ENCODE assay signal across 14 cellular contexts in genomic region chr19:30873003-30873402, GRCh38.
DNase-seq lines count a peak whose midpoint lies in the region; ATAC-seq and TF ChIP-seq lines count a peak whose summit lies in the region.
"Had no signal": no experiment of that assay in that cellular context is flagged by ENCODE, and none has a peak within 500 bp of the region (broad histone marks: within the 10 kb centered on the region; RNA-seq: fewer than 3 reads in every experiment).

No MANE protein-coding gene starts in this region.

- no CpG with 5 or more reads among the region's 2 CpGs for WGBS in H9 (ENCODE audit: extremely low coverage, insufficient read length, low lambda C conversion rate)

- H3K27me3 Mint-ChIP-seq in H9 (ENCODE audit: low read depth) (peaks cover 3% of the 10 kb centered on the region), natural killer cell (ENCODE audit: low read depth in 2 of 2) (peaks cover 0 to 7% of the 10 kb centered on the region in 2 donors)

- H3K4me3 ChIP-seq in BLaER1, result no peak overlapping the region

- no peak overlapping the region for H2AK5ac ChIP-seq in H9 (ENCODE audit: insufficient read length, low read length)

- no peak overlapping the region for H2AFZ ChIP-seq in H9 (ENCODE audit: low read length)

- no peak overlapping the region for H4K91ac ChIP-seq in H9 (ENCODE audit: insufficient read length, low read depth, low read length)

- H3K4me2 ChIP-seq in BLaER1, result peak overlapping the region; percentile 89
- H3K4me2 ChIP-seq in H9 (ENCODE audit: insufficient read depth, insufficient read length, low read length), result no peak overlapping the region

- H3K56ac ChIP-seq in H9 (ENCODE audit: insufficient read length, low read depth, low read length), result no peak overlapping the region

- no peak overlapping the region for H2BK120ac ChIP-seq in H9 (ENCODE audit: low read depth, low read length, poor library complexity, severe bottlenecking)

- ATAC-seq in GM18909 (IDR thresholded peaks at IDR 0.05; ENCODE audit: poor library complexity, unreplicated experiment) (no peak), natural killer cell (no peak)
- ATAC-seq: CD8-positive, alpha-beta T cell had no signal

- H3K4me3 Mint-ChIP-seq in H9 (no peak overlapping the region), natural killer cell (no peak overlapping the region)
- H3K4me3 Mint-ChIP-seq: CD8-positive, alpha-beta T cell had no signal

- H3K27ac ChIP-seq in BLaER1 (peak overlapping the region; percentile 57), H9 (ENCODE audit: insufficient read length, low read depth, low read length) (no peak overlapping the region)

- TF ChIP-seq CTCF in H9 (conservative IDR thresholded peaks at IDR 0.05) (no peak), natural killer cell (IDR thresholded peaks at IDR 0.05) (no peak)

- no peaks in the 10 kb centered on the region for H3K23me2 ChIP-seq in H9 (ENCODE audit: insufficient read length, low read depth, low read length, poor library complexity, severe bottlenecking)

- H3K36me3 Mint-ChIP-seq in H9 (ENCODE audit: insufficient read depth in 1 of 3, low read depth in 3 of 3) (no peaks in the 10 kb centered on the region), natural killer cell (no peaks in the 10 kb centered on the region)
- H3K36me3 Mint-ChIP-seq: CD8-positive, alpha-beta T cell had no signal

- H3K9me3 Mint-ChIP-seq in H9 (peaks cover 0 to 5% of the 10 kb centered on the region in 2 experiments; a peak in 2 of 5 replicates), natural killer cell (no peaks in the 10 kb centered on the region)
- H3K9me3 Mint-ChIP-seq: CD8-positive, alpha-beta T cell had no signal

- H3K14ac ChIP-seq in H9 (ENCODE audit: insufficient read depth, low read length), result 0 out of 2 replicates have a peak overlapping the region, but pooled peaks have one; percentile 22

- H3K9me3 ChIP-seq in BLaER1, result no peaks in the 10 kb centered on the region
- no peaks in the 10 kb centered on the region for H3K9me3 ChIP-seq in H9 (ENCODE audit: control insufficient read depth, low read depth, low read length)

- H3K9ac ChIP-seq in BLaER1, result no peak overlapping the region
- H3K9ac ChIP-seq in H9 (ENCODE audit: extremely low read depth, insufficient read length, low read length), result no peak overlapping the region

- DNase-seq in H9 (peak; percentile 7), ecto neural progenitor cell (ENCODE audit: low spot score) (peak; percentile 29), mesenteric fat pad (ENCODE audit: low spot score) (peak; percentile 12), iPS-NIHi11 (ENCODE audit: low spot score) (no peak), natural killer cell (no peak)
- DNase-seq: AML-193; Calu3; CD8-positive, alpha-beta T cell; DMS79 treated with DMSO at 0.1 percent for 48 hours; GF-D8; GOT3; H7 had no signal

- H3K4me1 Mint-ChIP-seq in H9 (no peaks in the 10 kb centered on the region), natural killer cell (no peaks in the 10 kb centered on the region)

- no peak overlapping the region for H2BK20ac ChIP-seq in H9 (ENCODE audit: low read depth, low read length, poor library complexity, severe bottlenecking)

- H3K4me1 ChIP-seq in BLaER1 (peaks cover 79% of the 10 kb centered on the region), H9 (ENCODE audit: insufficient read depth, low read length) (no peaks in the 10 kb centered on the region)

- H4K5ac ChIP-seq in H9 (ENCODE audit: insufficient read length, low read depth, low read length), result no peak overlapping the region

- H2BK12ac ChIP-seq in H9 (ENCODE audit: insufficient read length, low read depth, low read length), result no peak overlapping the region

- H3K79me1 ChIP-seq in H9 (ENCODE audit: insufficient read depth, low read depth, low read length, poor library complexity, severe bottlenecking), result no peaks in the 10 kb centered on the region

- H2BK15ac ChIP-seq in H9 (ENCODE audit: low read depth, low read length), result no peak overlapping the region; the same call in 1 of the 2 replicates

- H3K36me3 ChIP-seq in BLaER1, result no peaks in the 10 kb centered on the region

- H4K20me1 ChIP-seq in BLaER1, result no peaks in the 10 kb centered on the region
- no peaks in the 10 kb centered on the region for H4K20me1 ChIP-seq in H9 (ENCODE audit: control insufficient read depth, insufficient read depth, insufficient read length)

- H4K8ac ChIP-seq in H9 (replicated peaks; ENCODE audit: insufficient read length, low read depth, low read length), result no peak overlapping the region

- H2BK5ac ChIP-seq in H9 (ENCODE audit: insufficient read length, low read length), result no peak overlapping the region

- intact Hi-C loops in natural killer cell (cut with micrococcal nuclease), result no loop called here

- H3K27ac Mint-ChIP-seq in H9 (no peak overlapping the region), natural killer cell (no peak overlapping the region)
- H3K27ac Mint-ChIP-seq: CD8-positive, alpha-beta T cell had no signal

- no peak overlapping the region for H3K18ac ChIP-seq in H9 (ENCODE audit: insufficient read length, low read depth, low read length)

- H3K23ac ChIP-seq in H9 (ENCODE audit: insufficient read length, low read depth, low read length), result no peak overlapping the region

- H3K79me2 ChIP-seq in H9 (ENCODE audit: insufficient read depth, low read length), result no peaks in the 10 kb centered on the region

- H3K4ac ChIP-seq in H9 (ENCODE audit: low read depth, low read length), result no peak overlapping the region

- H3K27me3 ChIP-seq in BLaER1 (no peaks in the 10 kb centered on the region), H9 (ENCODE audit: insufficient read depth, low read length) (no peaks in the 10 kb centered on the region)

- H3T11ph ChIP-seq in H9 (ENCODE audit: low read length), result no peak overlapping the region

Comparison
In these comparisons a context has a peak if more than half of its experiments do, and no peak if none do; other contexts are left out.
1. DNase-seq: peak in H9 (single experiment), ecto neural progenitor cell (single experiment) and mesenteric fat pad (single experiment); none in iPS-NIHi11 (single experiment) and natural killer cell (single experiment).